In the genomic region with DNA sequence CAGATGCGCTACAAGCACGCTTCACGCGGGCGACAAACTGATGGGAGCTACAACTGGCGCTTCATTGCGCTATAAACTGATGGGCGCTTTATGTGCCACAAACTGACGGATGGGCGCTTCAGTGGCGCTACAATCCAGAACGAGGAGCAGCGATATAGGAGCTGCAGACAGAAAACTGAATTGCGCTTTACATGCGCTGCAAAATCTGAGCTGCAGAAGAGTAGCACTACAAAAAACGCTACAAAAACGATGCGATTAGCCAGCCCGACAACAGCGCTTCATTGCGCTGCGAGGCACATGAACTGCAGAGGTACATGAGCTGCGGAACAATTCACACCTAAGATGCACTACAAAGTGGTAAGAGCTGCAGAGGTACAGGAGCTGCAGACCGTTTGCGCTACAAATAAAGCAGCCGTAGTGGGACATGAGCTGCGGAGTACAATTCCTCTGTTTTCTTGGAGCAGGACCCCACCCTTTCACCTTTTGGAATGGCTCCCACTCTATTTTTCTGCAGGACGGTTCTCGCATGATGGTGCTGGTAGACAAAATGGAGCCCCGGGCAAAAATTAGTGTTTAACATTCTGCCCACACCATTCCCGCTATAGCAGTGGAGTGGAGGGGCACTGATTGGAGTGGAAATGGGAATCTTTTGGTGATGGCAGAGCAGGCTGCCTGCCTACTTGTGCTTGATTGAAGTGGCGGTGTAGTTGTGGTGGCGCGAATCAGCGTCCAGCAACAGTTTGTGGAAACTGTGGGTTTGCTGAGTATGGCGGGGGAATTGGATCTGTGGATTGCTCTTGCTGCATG, we compare ENCODE assay signal across 8 cellular contexts. TPM values are rescaled to one million over a fixed set of nuclear protein-coding genes. Genes with fewer than 3 reads are reported as not detected.
DNase-seq lines count a peak whose midpoint lies in the region; ATAC-seq and TF ChIP-seq lines count a peak whose summit lies in the region.

No MANE protein-coding gene starts in this region.

- H3K9ac ChIP-seq in endocrine pancreas (ENCODE audit: control insufficient read depth, insufficient read depth, low read length), result no peak overlapping the region

- intact Hi-C loops in CD4-positive, alpha-beta memory T cell (cut with micrococcal nuclease), result loop anchor here (1.0 to 10.0 kb wide), 4 partner anchors 148 to 1852 kb away; a partner anchor contains a TSS
- intact Hi-C loops in activated B cell treated with CpG ODN at 0.5 μM for 24 hours (cut with micrococcal nuclease), result loop anchor here (1.0 to 10.0 kb wide), 11 partner anchors 36 to 1425 kb away; a partner anchor contains a TSS

- no peak overlapping the region for H3K27ac ChIP-seq in CD4-positive, alpha-beta memory T cell (ENCODE audit: low read depth, low read length)

- H3K27ac Mint-ChIP-seq in CD4-positive, alpha-beta memory T cell, result peak overlapping the region; percentile 65 to 92 (median 81)
- peak overlapping the region; percentile 79 for H3K27ac Mint-ChIP-seq in activated B cell treated with CpG ODN at 0.5 μM for 24 hours
- H3K27ac Mint-ChIP-seq in naive thymus-derived CD8-positive, alpha-beta T cell, result peak overlapping the region in 7 of 10 donors; percentile 4 to 93 (median 83)

- H3K27me3 ChIP-seq in CD4-positive, alpha-beta memory T cell (ENCODE audit: insufficient read depth, low read length), result peaks cover 25% of the 10 kb centered on the region
- no peaks in the 10 kb centered on the region for H3K27me3 ChIP-seq in endocrine pancreas (ENCODE audit: control insufficient read depth, insufficient read depth, low read length)

- H3K4me3 Mint-ChIP-seq in CD4-positive, alpha-beta memory T cell, result peak overlapping the region; percentile 81 to 95 (median 88)
- peak overlapping the region; percentile 89 for H3K4me3 Mint-ChIP-seq in activated B cell treated with CpG ODN at 0.5 μM for 24 hours
- H3K4me3 Mint-ChIP-seq in naive thymus-derived CD8-positive, alpha-beta T cell, result peak overlapping the region; percentile 82 to 91 (median 86)

- peaks cover 25% of the 10 kb centered on the region for H3K4me1 ChIP-seq in CD4-positive, alpha-beta memory T cell (ENCODE audit: insufficient read depth, low read length)
- peaks cover 16% of the 10 kb centered on the region for H3K4me1 ChIP-seq in endocrine pancreas (ENCODE audit: control insufficient read depth, insufficient read depth, low read length)

- H3K36me3 ChIP-seq in CD4-positive, alpha-beta memory T cell (ENCODE audit: insufficient read depth, low read length), result no peaks in the 10 kb centered on the region
- no peaks in the 10 kb centered on the region for H3K36me3 ChIP-seq in endocrine pancreas (ENCODE audit: control insufficient read depth, insufficient read depth, low read length)

- no peak for TF ChIP-seq CTCF in activated B cell treated with CpG ODN at 0.5 μM for 24 hours (IDR thresholded peaks at IDR 0.05)

- peaks cover 0 to 10% (median 0%) of the 10 kb centered on the region in 8 donors for H3K9me3 Mint-ChIP-seq in CD4-positive, alpha-beta memory T cell
- peaks cover 2% of the 10 kb centered on the region for H3K9me3 Mint-ChIP-seq in activated B cell treated with CpG ODN at 0.5 μM for 24 hours
- H3K9me3 Mint-ChIP-seq in naive thymus-derived CD8-positive, alpha-beta T cell, result peaks cover 0 to 6% (median 0%) of the 10 kb centered on the region in 9 donors

- CTCF ChIA-PET in CD4-positive, alpha-beta memory T cell (lab: Charles Lee; ENCODE audit: partially characterized antibody), result interaction anchor here (0.8 to 1.8 kb wide), 4 partner anchors 10 to 208 kb away, joined by 3 to 11 read pairs (median 3); no protein-coding TSS in a partner anchor
- CTCF ChIA-PET in activated B cell treated with CpG ODN at 0.5 μM for 24 hours (lab: Charles Lee), result interaction anchor here (3.0 kb wide), 1 partner anchor 208 kb away, joined by 20 read pairs; no protein-coding TSS in a partner anchor

- peaks cover 10 to 16% of the 10 kb centered on the region in 2 donors for H3K27me3 Mint-ChIP-seq in CD4-positive, alpha-beta memory T cell
- H3K27me3 Mint-ChIP-seq in activated B cell treated with CpG ODN at 0.5 μM for 24 hours, result peaks cover 5% of the 10 kb centered on the region
- H3K27me3 Mint-ChIP-seq in naive thymus-derived CD8-positive, alpha-beta T cell, result peaks cover 7 to 25% (median 18%) of the 10 kb centered on the region in 5 donors

- peak overlapping the region; percentile 30 to 39 for H3K4me3 ChIP-seq in CD4-positive, alpha-beta memory T cell (ENCODE audit: low read length in 2 of 2)
- peak overlapping the region; percentile 57 for H3K4me3 ChIP-seq in endocrine pancreas (ENCODE audit: control insufficient read depth, insufficient read depth, low read length)

- H3K9me3 ChIP-seq in CD4-positive, alpha-beta memory T cell (ENCODE audit: control insufficient read depth in 1 of 2, low read length in 2 of 2), result no peaks in the 10 kb centered on the region
- H3K9me3 ChIP-seq in endocrine pancreas (ENCODE audit: control insufficient read depth, low read length), result no peaks in the 10 kb centered on the region

- H3K36me3 Mint-ChIP-seq in CD4-positive, alpha-beta memory T cell, result peaks cover 0 to 2% of the 10 kb centered on the region in 2 donors
- no peaks in the 10 kb centered on the region for H3K36me3 Mint-ChIP-seq in activated B cell treated with CpG ODN at 0.5 μM for 24 hours (ENCODE audit: low read depth)
- H3K36me3 Mint-ChIP-seq in naive thymus-derived CD8-positive, alpha-beta T cell, result no peaks in the 10 kb centered on the region

- ATAC-seq in activated B cell treated with CpG ODN at 0.5 μM for 24 hours (ENCODE audit: low read depth) (no peak), GM21367 (IDR thresholded peaks at IDR 0.05; ENCODE audit: unreplicated experiment) (no peak)
- no peak for ATAC-seq in naive thymus-derived CD8-positive, alpha-beta T cell

- DNase-seq in CD4-positive, alpha-beta memory T cell, result peak; percentile 45 to 55 (median 48)
- DNase-seq in HT1080 (ENCODE audit: low read depth) (peak; percentile 20), activated B cell treated with CpG ODN at 0.5 μM for 24 hours (peak; percentile 21), AML-193 (lab: John Stamatoyannopoulos, UW) (no peak), ureter (ENCODE audit: low spot score) (no peak)
- peak in 7 of 10 donors; percentile 9 to 60 (median 24) for DNase-seq in naive thymus-derived CD8-positive, alpha-beta T cell

- peaks cover 8 to 28% (median 19%) of the 10 kb centered on the region in 4 donors for H3K4me1 Mint-ChIP-seq in CD4-positive, alpha-beta memory T cell
- peaks cover 20% of the 10 kb centered on the region for H3K4me1 Mint-ChIP-seq in activated B cell treated with CpG ODN at 0.5 μM for 24 hours
- H3K4me1 Mint-ChIP-seq in naive thymus-derived CD8-positive, alpha-beta T cell, result peaks cover 7 to 23% (median 20%) of the 10 kb centered on the region in 4 donors

- POLR2A ChIA-PET in CD4-positive, alpha-beta memory T cell (lab: Charles Lee; ENCODE audit: partially characterized antibody), result interaction anchor here (1.0 to 2.9 kb wide), 4 partner anchors 112 to 1425 kb away, joined by 3 to 13 read pairs (median 4); a partner anchor contains a TSS
- POLR2A ChIA-PET in activated B cell treated with CpG ODN at 0.5 μM for 24 hours (lab: Charles Lee), result interaction anchor here (0.6 to 1.6 kb wide), 3 partner anchors 37 to 147 kb away, joined by 3 to 8 read pairs (median 4); a partner anchor contains a TSS
- POLR2A ChIA-PET in naive thymus-derived CD8-positive, alpha-beta T cell (lab: Charles Lee), result interaction anchor here (1.8 kb wide), 1 partner anchor 147 kb away, joined by 6 read pairs; a partner anchor contains a TSS

RNA-seq across cellular contexts. Expression of a gene that starts 1.2 kb away (rescaled TPM):
- total RNA-seq in CD4-positive, alpha-beta memory T cell, result 1 to 10 TPM in 1 of 2 experiments, under 1 TPM in 1; 0.55 to 1.9 TPM
- 1 to 10 TPM in 1 of 2 donors, under 1 TPM in 1; 0.32 to 2.2 TPM for polyA plus RNA-seq in CD4-positive, alpha-beta memory T cell
- total RNA-seq in HT1080 (2014; rRNA removed; shearing (Covaris generic)), result 32.8 and 49.1 TPM in 2 replicates
- polyA plus RNA-seq in HT1080 (2015; cell fraction: cytosol; rRNA removed), result 47.0 and 58.6 TPM in 2 replicates
- 58.4 and 60.7 TPM in 2 replicates for polyA plus RNA-seq in HT1080 (2015; cell fraction: nucleus; rRNA removed)
- 6.8 and 7.1 TPM in 2 replicates for total RNA-seq in activated B cell treated with CpG ODN at 0.5 μM for 24 hours
- 1 to 10 TPM in 1 of 2 experiments, under 1 TPM in 1; 0.36 to 1.8 TPM for total RNA-seq in naive thymus-derived CD8-positive, alpha-beta T cell
- 1 to 10 TPM in 1 of 3 donors, not detected in 2; 2.9 TPM for polyA plus RNA-seq in naive thymus-derived CD8-positive, alpha-beta T cell
- 35.9 TPM for total RNA-seq in ureter

Comparison
In these comparisons a context has a peak if more than half of its experiments do, and no peak if none do; other contexts are left out.
1. DNase-seq: peak in CD4-positive, alpha-beta memory T cell (5 of 5), HT1080 (single experiment), activated B cell treated with CpG ODN at 0.5 μM for 24 hours (single experiment) and naive thymus-derived CD8-positive, alpha-beta T cell (7 of 10); none in AML-193 (0 of 2) and ureter (single experiment).
2. Peak in every context shown above with its lines, with median percentiles within 50 percentile points of each other: H3K27ac Mint-ChIP-seq and H3K4me3 Mint-ChIP-seq.